In the genomic region with DNA sequence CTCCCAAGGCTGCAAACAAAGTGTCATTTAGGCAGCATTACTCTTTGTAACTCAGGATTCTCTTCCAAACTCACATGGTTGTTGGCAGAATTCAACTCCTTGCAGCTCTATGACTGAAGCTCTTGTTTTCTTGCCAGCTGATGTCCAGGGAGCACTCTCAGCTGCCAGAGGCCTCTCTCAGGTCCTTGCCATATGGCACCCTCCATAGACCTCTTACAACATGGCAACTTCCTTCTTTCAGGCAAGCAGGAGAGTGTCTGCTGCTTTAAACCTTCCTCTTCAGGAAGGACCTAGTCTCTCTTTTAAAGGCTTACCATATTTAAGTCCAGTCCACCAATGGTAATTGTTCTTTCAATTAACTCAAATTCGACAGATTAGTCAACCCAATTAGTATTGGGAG, we compare ENCODE assay signal across 16 cellular contexts.
"Had no signal": no experiment of that assay in that cellular context is flagged by ENCODE, and none has a peak within 500 bp of the region (broad histone marks: within the 10 kb centered on the region; RNA-seq: fewer than 3 reads in every experiment).

No MANE protein-coding gene starts in this region.

- H3K36me3 ChIP-seq: adrenal gland, gastrocnemius medialis, heart left ventricle, right atrium auricular region, tibial nerve, vagina had no signal

- H3K27ac ChIP-seq: adrenal gland, epithelial cell of prostate, gastrocnemius medialis, heart left ventricle, right atrium auricular region, tibial nerve, vagina, VCaP had no signal

- DNase-seq: activated CD4-positive, alpha-beta memory T cell treated with anti-CD3 and anti-CD28 coated beads for 36 hours; activated effector memory CD4-positive, alpha-beta T cell treated with anti-CD3 and anti-CD28 coated beads, Interleukin-2, amount 50 U/mL, for 16 hours; activated T-cell treated with anti-CD3 and anti-CD28 coated beads, Interleukin-2, amount 50 U/mL, for 48 hours; adrenal gland; gastrocnemius medialis; heart left ventricle; mesendoderm; occipital lobe; stimulated activated CD4-positive, alpha-beta T cell treated with anti-CD3 and anti-CD28 coated beads, Interleukin-4, amount 100 ng/mL, for 24 hours; stimulated activated naive CD4-positive, alpha-beta T cell treated with Interleukin-2 at 50 U/mL for 16 hours; substantia nigra had no signal

- ATAC-seq: gastrocnemius medialis, heart left ventricle had no signal

- H3K4me1 ChIP-seq: adrenal gland, gastrocnemius medialis, right atrium auricular region, tibial nerve, vagina had no signal

- H3K9me3 ChIP-seq: adrenal gland, gastrocnemius medialis, right atrium auricular region, vagina had no signal

- H3K4me3 ChIP-seq: adrenal gland, gastrocnemius medialis, heart left ventricle, right atrium auricular region, tibial nerve, vagina had no signal

- H3K27me3 ChIP-seq: adrenal gland, gastrocnemius medialis, heart left ventricle, right atrium auricular region, tibial nerve, vagina had no signal
